ENCODE assay signal across 8 cellular contexts in the genomic region with DNA sequence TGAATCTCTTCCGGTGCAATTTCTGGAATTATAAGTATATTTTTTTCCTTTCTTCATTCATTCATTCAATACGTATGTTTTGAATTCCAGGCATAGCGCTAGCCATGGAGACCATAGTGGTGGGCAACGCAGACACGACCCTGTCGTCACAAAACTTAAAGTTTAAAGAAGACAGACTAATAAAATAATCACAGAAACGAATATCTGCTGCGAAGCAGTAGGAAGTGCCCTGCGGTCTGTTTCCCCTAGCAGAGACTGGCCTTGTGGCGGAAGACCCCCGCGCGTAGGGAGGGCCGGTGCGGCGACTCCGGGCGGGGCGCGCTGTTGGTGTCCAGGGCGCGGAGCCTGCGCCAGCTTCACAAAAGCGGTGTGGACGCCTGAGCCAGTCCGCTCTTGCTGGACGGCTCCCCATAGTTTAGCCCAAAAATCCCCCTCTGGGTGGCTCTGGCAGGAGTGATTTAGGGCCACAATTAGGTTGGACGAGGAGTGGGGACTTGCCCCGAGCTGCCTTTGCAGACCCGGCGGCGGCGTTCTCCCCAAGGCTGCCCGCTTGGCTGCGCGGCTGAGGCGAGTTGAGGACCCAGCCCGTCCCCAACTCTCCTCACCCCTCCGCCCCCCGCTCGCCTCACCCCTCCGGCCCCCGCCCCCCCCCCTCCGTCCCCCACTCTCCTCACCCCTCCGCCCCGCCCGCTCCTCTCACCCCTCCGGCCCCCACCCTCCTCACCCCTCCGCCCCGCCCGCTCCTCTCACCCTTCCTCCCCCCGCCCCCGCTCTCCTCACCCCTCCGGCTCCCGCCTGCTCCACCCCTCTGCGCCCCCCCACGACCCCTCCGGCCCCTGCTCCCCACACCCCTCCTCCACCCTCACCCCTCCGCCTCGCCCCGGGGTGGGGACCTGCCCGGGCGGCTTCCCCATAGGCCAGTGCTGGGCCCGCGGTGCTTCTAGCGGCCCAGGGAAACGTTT. TPM values are rescaled to one million over a fixed set of nuclear protein-coding genes. Genes with fewer than 3 reads are reported as not detected.
DNase-seq lines count a peak whose midpoint lies in the region; ATAC-seq and TF ChIP-seq lines count a peak whose summit lies in the region.

No MANE protein-coding gene starts in this region.

- H3K36me3 ChIP-seq in CD8-positive, alpha-beta T cell (ENCODE audit: insufficient read depth, low read length): no peaks in the 10 kb centered on the region
- H3K36me3 ChIP-seq in HUES64 (ENCODE audit: insufficient read depth, low read length): no peaks in the 10 kb centered on the region
- no peaks in the 10 kb centered on the region for H3K36me3 ChIP-seq in brain microvascular endothelial cell (replicated peaks)
- H3K36me3 ChIP-seq in kidney epithelial cell (ENCODE audit: control insufficient read depth, insufficient read depth, low read length): no peaks in the 10 kb centered on the region
- no peaks in the 10 kb centered on the region for H3K36me3 ChIP-seq in adrenal gland (replicated peaks in 1 of 2)

- POLR2A ChIA-PET in CD8-positive, alpha-beta T cell (lab: Charles Lee): no interaction called here

- H3K27ac Mint-ChIP-seq in CD8-positive, alpha-beta T cell: peak overlapping the region; percentile 86

- peak overlapping the region; percentile 76 for H3K4me3 Mint-ChIP-seq in CD8-positive, alpha-beta T cell

- 4% methylated on average over 44 of the region's 67 CpGs for WGBS in HUES64
- WGBS in adrenal gland, 4 donors: 5 to 9% (median 7%) methylated on average over 32 to 61 of the region's 67 CpGs

- peak overlapping the region; percentile 85 for H3K4me3 ChIP-seq in CD8-positive, alpha-beta T cell (ENCODE audit: low read depth, low read length)
- H3K4me3 ChIP-seq in HUES64 (ENCODE audit: low read length) (peak overlapping the region; percentile 68), brain microvascular endothelial cell (ENCODE audit: low read depth, low read length) (peak overlapping the region; percentile 57), kidney epithelial cell (ENCODE audit: low read depth, low read length) (peak overlapping the region; percentile 47), adrenal gland (peak overlapping the region in 2 of 4 donors; percentile 38 to 60)

- no peaks in the 10 kb centered on the region for H3K27me3 ChIP-seq in CD8-positive, alpha-beta T cell (ENCODE audit: insufficient read depth, low read length)
- H3K27me3 ChIP-seq in HUES64 (ENCODE audit: insufficient read depth, low read length): no peaks in the 10 kb centered on the region
- H3K27me3 ChIP-seq in brain microvascular endothelial cell (replicated peaks): no peaks in the 10 kb centered on the region
- no peaks in the 10 kb centered on the region for H3K27me3 ChIP-seq in kidney epithelial cell (ENCODE audit: control insufficient read depth, insufficient read depth, low read length)
- H3K27me3 ChIP-seq in adrenal gland: no peaks in the 10 kb centered on the region

- in situ Hi-C loops in brain microvascular endothelial cell (cut with HindIII; ENCODE audit: low pct_ligation_motif_present, low sequenced_read_pairs): no loop called here

- peak; percentile 37 for ATAC-seq in CD8-positive, alpha-beta T cell
- ATAC-seq in GM21576 (IDR thresholded peaks at IDR 0.05; ENCODE audit: unreplicated experiment): no peak

- peaks cover 15% of the 10 kb centered on the region for H3K4me1 Mint-ChIP-seq in CD8-positive, alpha-beta T cell (ENCODE audit: low read depth)

- H3K9ac ChIP-seq in HUES64 (ENCODE audit: low read depth, low read length): peak overlapping the region; percentile 86

- intact Hi-C loops in CD8-positive, alpha-beta T cell (cut with DNase I, micrococcal nuclease): loop anchor here in 1 of 2 experiments (5.0 kb wide), 1 partner anchor 597 kb away; a partner anchor contains a TSS
- intact Hi-C loops in adrenal gland (cut with DNase I): loop anchor here in 1 of 2 donors (10.0 kb wide), 1 partner anchor 131 kb away; no protein-coding TSS in a partner anchor

- H3K27me3 Mint-ChIP-seq in CD8-positive, alpha-beta T cell (ENCODE audit: low read depth): peaks cover 4% of the 10 kb centered on the region

- no peak for TF ChIP-seq CTCF in CD8-positive, alpha-beta T cell (IDR thresholded peaks at IDR 0.05)
- TF ChIP-seq CTCF in brain microvascular endothelial cell (IDR thresholded peaks at IDR 0.05; ENCODE audit: low read depth, low read length, missing control alignments) (no peak), kidney epithelial cell (IDR thresholded peaks at IDR 0.05; ENCODE audit: insufficient read depth, low read length, poor library complexity, severe bottlenecking) (no peak), adrenal gland (IDR thresholded peaks at IDR 0.05) (no peak)

- H3K27ac ChIP-seq in CD8-positive, alpha-beta T cell (ENCODE audit: low read depth, low read length): peak overlapping the region; percentile 47
- H3K27ac ChIP-seq in HUES64 (ENCODE audit: low read depth, low read length): peak overlapping the region; percentile 81
- peak overlapping the region; percentile 27 for H3K27ac ChIP-seq in brain microvascular endothelial cell
- H3K27ac ChIP-seq in adrenal gland: peak overlapping the region in 2 of 5 donors; percentile 49 to 77

- CTCF ChIA-PET in CD8-positive, alpha-beta T cell (lab: Charles Lee): no interaction called here

- H3K4me1 ChIP-seq in CD8-positive, alpha-beta T cell (ENCODE audit: insufficient read depth, low read length): peaks cover 11% of the 10 kb centered on the region
- peaks cover 8% of the 10 kb centered on the region; the same call in 1 of the 2 replicates for H3K4me1 ChIP-seq in HUES64 (ENCODE audit: insufficient read depth, low read length)
- peaks cover 0 to 4% of the 10 kb centered on the region in 2 donors for H3K4me1 ChIP-seq in adrenal gland (replicated peaks in 1 of 2)

- H3K9me3 Mint-ChIP-seq in CD8-positive, alpha-beta T cell: no peaks in the 10 kb centered on the region

- no peak for TF ChIP-seq POLR2A in adrenal gland (IDR thresholded peaks at IDR 0.05)

- peak in 5 of 7 experiments; percentile 12 to 60 (median 22) for DNase-seq in CD8-positive, alpha-beta T cell
- DNase-seq in brain microvascular endothelial cell (no peak), kidney epithelial cell (ENCODE audit: low read depth) (no peak), adrenal gland (no peak), NCI-H345 treated with DMSO at 0.1 percent for 48 hours (lab: John Stamatoyannopoulos, UW; ENCODE audit: unreplicated experiment) (no peak)
- DNase-seq in stimulated activated naive CD4-positive, alpha-beta T cell treated with Interleukin-2 at 50 U/mL for 16 hours (lab: John Stamatoyannopoulos, UW): peak; percentile 32

- H3K9me3 ChIP-seq in CD8-positive, alpha-beta T cell (ENCODE audit: low read length): no peaks in the 10 kb centered on the region
- H3K9me3 ChIP-seq in HUES64 (ENCODE audit: insufficient read depth, low read depth, low read length) (no peaks in the 10 kb centered on the region), adrenal gland (replicated peaks in 1 of 3) (no peaks in the 10 kb centered on the region)

- no peaks in the 10 kb centered on the region for H3K36me3 Mint-ChIP-seq in CD8-positive, alpha-beta T cell

RNA-seq across cellular contexts. Expression of a gene that starts 14.2 kb away (rescaled TPM):
- 1 to 10 TPM; 7.1 TPM for total RNA-seq in CD8-positive, alpha-beta T cell
- 10.7 TPM for polyA plus RNA-seq in HUES64 (2013, experiment 1 of 2)
- 12.2 TPM for polyA plus RNA-seq in HUES64 (2013, experiment 2 of 2)
- total RNA-seq in kidney epithelial cell: 20.2 and 26.7 TPM in 2 replicates
- total RNA-seq in adrenal gland: 10 to 100 TPM; 20.8 to 35.6 (median 28.0) TPM
- 10 to 100 TPM in 2 of 3 donors, 1 to 10 TPM in 1; 9.8 to 10.5 (median 10.2) TPM for polyA plus RNA-seq in adrenal gland

Comparison
In these comparisons a context has a peak if more than half of its experiments do, and no peak if none do; other contexts are left out.
1. DNase-seq: peak in CD8-positive, alpha-beta T cell (5 of 7) and stimulated activated naive CD4-positive, alpha-beta T cell treated with Interleukin-2 at 50 U/mL for 16 hours (single experiment); none in brain microvascular endothelial cell (single experiment), kidney epithelial cell (single experiment), adrenal gland (0 of 7) and NCI-H345 treated with DMSO at 0.1 percent for 48 hours (single experiment).